ENCODE assay signal across 18 cellular contexts in the genomic region with DNA sequence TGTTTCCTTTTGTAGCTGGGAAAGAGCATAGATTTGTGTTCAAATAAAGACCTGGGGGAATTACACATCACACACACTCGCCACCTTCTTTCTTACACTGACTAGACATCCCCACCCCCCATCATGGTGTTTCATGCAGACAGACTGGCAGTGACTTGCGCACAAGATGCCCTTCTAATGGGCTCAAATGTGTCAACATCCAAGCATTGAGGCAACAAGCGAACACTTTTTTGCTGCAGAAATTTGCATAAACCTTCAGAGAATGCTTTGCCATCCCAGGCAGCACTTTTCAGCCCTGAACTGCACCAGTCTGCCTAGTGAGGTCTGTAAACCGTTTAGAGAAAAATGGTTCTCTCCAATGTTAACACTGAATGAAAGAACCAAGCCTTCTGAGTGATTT. TPM values are rescaled to one million over a fixed set of nuclear protein-coding genes. Genes with fewer than 3 reads are reported as not detected.
DNase-seq lines count a peak whose midpoint lies in the region; TF ChIP-seq lines count a peak whose summit lies in the region.
"Had no signal": no experiment of that assay in that cellular context is flagged by ENCODE, and none has a peak within 500 bp of the region (broad histone marks: within the 10 kb centered on the region; RNA-seq: fewer than 3 reads in every experiment).

No MANE protein-coding gene starts in this region.

- H3K36me3 ChIP-seq in Karpas-422 (ENCODE audit: insufficient read depth, low read length) (no peaks in the 10 kb centered on the region), SK-N-MC (ENCODE audit: insufficient read depth, low read length) (no peaks in the 10 kb centered on the region), testis (ENCODE audit: low read depth, missing control alignments) (no peaks in the 10 kb centered on the region)

- H3K4me2 ChIP-seq in Karpas-422 (ENCODE audit: low read depth, low read length, poor library complexity, severe bottlenecking) = no peak overlapping the region

- H3K4me3 ChIP-seq in Karpas-422 (ENCODE audit: low read length) = no peak overlapping the region
- no peak overlapping the region for H3K4me3 ChIP-seq in SK-N-MC
- no peak overlapping the region for H3K4me3 ChIP-seq in testis

- no peak for TF ChIP-seq POLR2A in testis (IDR thresholded peaks at IDR 0.05)

- H3K9me3 ChIP-seq in Karpas-422 (ENCODE audit: low read length) = no peaks in the 10 kb centered on the region
- no peaks in the 10 kb centered on the region for H3K9me3 ChIP-seq in SK-N-MC (ENCODE audit: low read depth, low read length)
- H3K9me3 ChIP-seq in testis = no peaks in the 10 kb centered on the region

- DNase-seq in Karpas-422 = no peak
- no peak for DNase-seq in SK-N-MC (ENCODE audit: low read depth, low spot score)
- DNase-seq in left kidney (ENCODE audit: low read depth, low spot score) = peak; percentile 68
- no peak for DNase-seq in testis
- DNase-seq in T-helper 9 cell = no peak
- DNase-seq in HuH-7 (ENCODE audit: low spot score) = no peak
- no peak for DNase-seq in hepatic stellate cell (ENCODE audit: low spot score)
- DNase-seq: Calu3; CD4-positive, alpha-beta memory T cell; DMS53; H9; NCI-H1436; NCI-H2029; NCI-H510A treated with DMSO at 0.1 percent for 48 hours; SIG-M5; SW 1271 had no signal

- intact Hi-C loops in testis (cut with DNase I; ENCODE audit: low total_unique reads) = loop anchor here (5.0 kb wide), 1 partner anchor 503 kb away; no protein-coding TSS in a partner anchor

- no peaks in the 10 kb centered on the region for H3K9me2 ChIP-seq in Karpas-422 (replicated peaks; ENCODE audit: insufficient read depth, low read length)

- H3K79me2 ChIP-seq in Karpas-422 (ENCODE audit: low read length) = no peaks in the 10 kb centered on the region

- H4K20me1 ChIP-seq in Karpas-422 (ENCODE audit: insufficient read depth, low read depth, low read length) = no peaks in the 10 kb centered on the region

- no peak overlapping the region for H3K9ac ChIP-seq in Karpas-422 (ENCODE audit: low read length)
- H3K9ac ChIP-seq in SK-N-MC (ENCODE audit: insufficient read length) = no peak overlapping the region

- H3K4me1 ChIP-seq in Karpas-422 (ENCODE audit: low read length) (peaks cover 18% of the 10 kb centered on the region), testis (peaks cover 13% of the 10 kb centered on the region)

- 69 to 71% methylated on average over 4 of the region's 4 CpGs for WGBS in testis, 2 donors

- H2AFZ ChIP-seq in Karpas-422 (ENCODE audit: low read length) = peak overlapping the region; percentile 82

- no peaks in the 10 kb centered on the region for H3K27me3 ChIP-seq in Karpas-422 (ENCODE audit: low read length)
- no peaks in the 10 kb centered on the region for H3K27me3 ChIP-seq in testis

- no peak overlapping the region for H3K27ac ChIP-seq in Karpas-422 (ENCODE audit: low read length)
- H3K27ac ChIP-seq in SK-N-MC = peak overlapping the region; percentile 88; the same call in 1 of the 2 replicates
- H3K27ac ChIP-seq in testis = peak overlapping the region; percentile 97 to 98

- TF ChIP-seq CTCF in testis (IDR thresholded peaks at IDR 0.05) = no peak

RNA-seq across cellular contexts. Expression of a gene that starts 4.5 kb away (rescaled TPM):
- not detected in 2 replicates for total RNA-seq in Karpas-422 (2014; rRNA removed; shearing (Covaris generic); ENCODE audit: low replicate concordance)
- total RNA-seq in testis = 10 to 100 TPM; 39.8 to 41.2 TPM
- 36.6 TPM for polyA plus RNA-seq in testis (ENCODE audit: insufficient read depth, low read depth, low replicate concordance)
- total RNA-seq: Calu3; CD4-positive, alpha-beta memory T cell; H9 had no signal
- polyA plus RNA-seq: CD4-positive, alpha-beta memory T cell had no signal

RNA-seq across cellular contexts. Expression of a gene that starts 11.5 kb away (rescaled TPM):
- total RNA-seq in Karpas-422 (2014; rRNA removed; shearing (Covaris generic); ENCODE audit: low replicate concordance) = not detected in 2 replicates
- total RNA-seq in testis = 10 to 100 TPM; 15.7 to 21.2 TPM
- polyA plus RNA-seq in testis (ENCODE audit: insufficient read depth, low read depth, low replicate concordance) = 8.2 TPM
- total RNA-seq: Calu3; CD4-positive, alpha-beta memory T cell; H9 had no signal
- polyA plus RNA-seq: CD4-positive, alpha-beta memory T cell had no signal

RNA-seq across cellular contexts. Expression of a gene that starts 17.3 kb away (rescaled TPM):
- not detected in 2 replicates for total RNA-seq in Karpas-422 (2014; rRNA removed; shearing (Covaris generic); ENCODE audit: low replicate concordance)
- total RNA-seq in testis = 10 to 100 TPM; 11.5 to 13.3 TPM
- polyA plus RNA-seq in testis (ENCODE audit: insufficient read depth, low read depth, low replicate concordance) = 2.7 TPM
- total RNA-seq: Calu3; CD4-positive, alpha-beta memory T cell; H9; HT1080 had no signal
- polyA plus RNA-seq: CD4-positive, alpha-beta memory T cell had no signal

RNA-seq across cellular contexts. Expression of a gene that starts 17.5 kb away (rescaled TPM):
- total RNA-seq in Karpas-422 (2014; rRNA removed; shearing (Covaris generic); ENCODE audit: low replicate concordance) = not detected in 2 replicates
- total RNA-seq in testis = 1 to 10 TPM; 2.7 to 3.3 TPM
- polyA plus RNA-seq in testis (ENCODE audit: insufficient read depth, low read depth, low replicate concordance) = 0.92 TPM
- total RNA-seq: Calu3; CD4-positive, alpha-beta memory T cell; H9 had no signal
- polyA plus RNA-seq: CD4-positive, alpha-beta memory T cell had no signal

RNA-seq across cellular contexts. Expression of a gene that starts 23.1 kb away (rescaled TPM):
- not detected in 2 replicates for total RNA-seq in Karpas-422 (2014; rRNA removed; shearing (Covaris generic); ENCODE audit: low replicate concordance)
- 10 to 100 TPM; 14.0 to 22.3 TPM for total RNA-seq in testis
- polyA plus RNA-seq in testis (ENCODE audit: insufficient read depth, low read depth, low replicate concordance) = 2.7 TPM
- total RNA-seq: Calu3; CD4-positive, alpha-beta memory T cell; H9; HT1080 had no signal
- polyA plus RNA-seq: BJ; CD4-positive, alpha-beta memory T cell had no signal

Comparison
In these comparisons a context has a peak if more than half of its experiments do, and no peak if none do; other contexts are left out.
1. RNA of a gene that starts 4.5 kb away (total RNA-seq): 39.8 to 41.2 TPM in testis; not detected in Karpas-422; every median in the first group is over 10 times any median in the second.
2. RNA of a gene that starts 11.5 kb away (total RNA-seq): 15.7 to 21.2 TPM in testis; not detected in Karpas-422; every median in the first group is over 10 times any median in the second.
3. RNA of a gene that starts 17.3 kb away (total RNA-seq): 11.5 to 13.3 TPM in testis; not detected in Karpas-422; every median in the first group is over 10 times any median in the second.